Comparison of ENCODE assay signal across 1 cellular context in the genomic region with DNA sequence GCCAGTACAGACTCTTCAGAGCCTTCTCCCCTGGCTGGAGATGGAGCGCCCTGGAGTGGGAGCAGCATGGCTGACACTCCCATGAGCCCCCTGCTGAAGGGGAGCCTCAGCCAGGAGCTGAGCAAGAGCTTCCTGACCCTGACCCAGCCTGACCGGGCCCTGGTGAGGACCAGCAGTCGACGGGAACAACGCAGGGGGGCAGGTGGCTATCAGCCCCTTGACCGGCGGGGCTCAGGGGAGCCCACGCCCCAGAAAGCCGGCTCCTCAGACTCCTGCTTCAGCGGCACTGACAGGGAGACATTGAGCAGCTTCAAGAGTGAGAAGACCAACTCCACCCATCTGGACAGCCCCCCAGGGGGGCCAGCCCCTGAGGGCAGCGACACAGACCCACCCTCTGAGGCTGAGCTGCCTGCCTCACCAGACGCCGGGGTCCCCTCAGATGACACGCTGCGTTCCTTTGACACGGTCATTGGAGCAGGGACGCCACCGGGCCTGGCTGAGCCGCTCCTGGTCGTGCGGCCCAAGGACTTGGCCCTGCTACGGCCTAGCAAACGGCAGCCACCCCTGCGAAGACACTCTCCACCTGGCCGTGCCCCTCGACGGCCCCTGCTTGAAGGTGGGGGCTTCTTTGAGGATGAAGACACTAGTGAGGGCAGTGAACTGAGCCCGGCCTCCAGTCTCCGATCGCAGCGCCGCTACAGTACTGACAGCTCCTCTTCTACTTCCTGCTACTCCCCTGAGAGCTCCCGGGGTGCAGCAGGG.
TF ChIP-seq lines count a peak whose summit lies in the region.

No MANE protein-coding gene starts in this region.

TF ChIP-seq in SK-N-SH, 30 proteins besides CTCF, POLR2A, EP300 and RAD21:
- TF ChIP-seq NFIC (IDR thresholded peaks at IDR 0.05; ENCODE audit: borderline replicate concordance), result no peak
- TF ChIP-seq, protein P1, sequence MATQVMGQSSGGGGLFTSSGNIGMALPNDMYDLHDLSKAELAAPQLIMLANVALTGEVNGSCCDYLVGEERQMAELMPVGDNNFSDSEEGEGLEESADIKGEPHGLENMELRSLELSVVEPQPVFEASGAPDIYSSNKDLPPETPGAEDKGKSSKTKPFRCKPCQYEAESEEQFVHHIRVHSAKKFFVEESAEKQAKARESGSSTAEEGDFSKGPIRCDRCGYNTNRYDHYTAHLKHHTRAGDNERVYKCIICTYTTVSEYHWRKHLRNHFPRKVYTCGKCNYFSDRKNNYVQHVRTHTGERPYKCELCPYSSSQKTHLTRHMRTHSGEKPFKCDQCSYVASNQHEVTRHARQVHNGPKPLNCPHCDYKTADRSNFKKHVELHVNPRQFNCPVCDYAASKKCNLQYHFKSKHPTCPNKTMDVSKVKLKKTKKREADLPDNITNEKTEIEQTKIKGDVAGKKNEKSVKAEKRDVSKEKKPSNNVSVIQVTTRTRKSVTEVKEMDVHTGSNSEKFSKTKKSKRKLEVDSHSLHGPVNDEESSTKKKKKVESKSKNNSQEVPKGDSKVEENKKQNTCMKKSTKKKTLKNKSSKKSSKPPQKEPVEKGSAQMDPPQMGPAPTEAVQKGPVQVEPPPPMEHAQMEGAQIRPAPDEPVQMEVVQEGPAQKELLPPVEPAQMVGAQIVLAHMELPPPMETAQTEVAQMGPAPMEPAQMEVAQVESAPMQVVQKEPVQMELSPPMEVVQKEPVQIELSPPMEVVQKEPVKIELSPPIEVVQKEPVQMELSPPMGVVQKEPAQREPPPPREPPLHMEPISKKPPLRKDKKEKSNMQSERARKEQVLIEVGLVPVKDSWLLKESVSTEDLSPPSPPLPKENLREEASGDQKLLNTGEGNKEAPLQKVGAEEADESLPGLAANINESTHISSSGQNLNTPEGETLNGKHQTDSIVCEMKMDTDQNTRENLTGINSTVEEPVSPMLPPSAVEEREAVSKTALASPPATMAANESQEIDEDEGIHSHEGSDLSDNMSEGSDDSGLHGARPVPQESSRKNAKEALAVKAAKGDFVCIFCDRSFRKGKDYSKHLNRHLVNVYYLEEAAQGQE (IDR thresholded peaks at IDR 0.05; ENCODE audit: low read depth, low read length), result no peak
- no peak for TF ChIP-seq FOSL2 (IDR thresholded peaks at IDR 0.05; ENCODE audit: borderline replicate concordance, low read depth)
- TF ChIP-seq, protein P2, sequence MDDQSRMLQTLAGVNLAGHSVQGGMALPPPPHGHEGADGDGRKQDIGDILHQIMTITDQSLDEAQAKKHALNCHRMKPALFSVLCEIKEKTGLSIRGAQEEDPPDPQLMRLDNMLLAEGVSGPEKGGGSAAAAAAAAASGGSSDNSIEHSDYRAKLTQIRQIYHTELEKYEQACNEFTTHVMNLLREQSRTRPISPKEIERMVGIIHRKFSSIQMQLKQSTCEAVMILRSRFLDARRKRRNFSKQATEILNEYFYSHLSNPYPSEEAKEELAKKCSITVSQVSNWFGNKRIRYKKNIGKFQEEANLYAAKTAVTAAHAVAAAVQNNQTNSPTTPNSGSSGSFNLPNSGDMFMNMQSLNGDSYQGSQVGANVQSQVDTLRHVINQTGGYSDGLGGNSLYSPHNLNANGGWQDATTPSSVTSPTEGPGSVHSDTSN (IDR thresholded peaks at IDR 0.05), result no peak
- TF ChIP-seq FOXM1 (IDR thresholded peaks at IDR 0.05; ENCODE audit: low read depth), result no peak
- no peak for TF ChIP-seq GATA2 (CRISPR knock-in tag; IDR thresholded peaks at IDR 0.05)
- no peak for TF ChIP-seq EZH2phosphoT487 (IDR thresholded peaks at IDR 0.05; ENCODE audit: borderline replicate concordance, low read depth)
- no peak for TF ChIP-seq ELF1 (IDR thresholded peaks at IDR 0.05)
